Comparison of ENCODE assay signal across 1 cellular context in the genomic region with DNA sequence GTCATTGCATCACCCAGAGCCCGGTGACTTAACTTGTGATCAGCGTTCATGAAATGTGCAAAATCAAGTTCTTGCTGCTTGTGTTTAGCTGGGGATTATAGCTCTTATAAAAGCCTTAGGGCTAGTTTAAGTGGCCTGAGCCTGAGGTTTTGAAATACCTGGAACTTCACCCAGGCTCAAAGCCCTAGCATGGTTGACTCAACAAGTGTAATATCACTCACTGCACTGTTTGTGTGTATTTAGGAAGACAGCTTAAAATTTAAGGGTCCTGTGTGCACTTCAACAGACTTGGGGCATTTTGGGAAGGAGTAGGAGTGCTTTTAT.
TF ChIP-seq lines count a peak whose summit lies in the region.

No MANE protein-coding gene starts in this region.

TF ChIP-seq in HepG2, 621 proteins besides CTCF, POLR2A, EP300 and RAD21 (continued from another document):
- no peak for TF ChIP-seq ARID3A (IDR thresholded peaks at IDR 0.05; ENCODE audit: low read depth, low read length)
- no peak for TF ChIP-seq TBX3 (IDR thresholded peaks at IDR 0.05; ENCODE audit: borderline replicate concordance)
